Comparison of ENCODE assay signal across 34 cellular contexts in genomic region chr12:70110085-70110484, GRCh38.
"Had no signal": no experiment of that assay in that cellular context is flagged by ENCODE, and none has a peak within 500 bp of the region (broad histone marks: within the 10 kb centered on the region; RNA-seq: fewer than 3 reads in every experiment).

No MANE protein-coding gene starts in this region.

- H2AFZ ChIP-seq: PC-9 had no signal

- H3K36me3 ChIP-seq: adrenal gland, breast epithelium had no signal

- DNase-seq: activated B cell treated with CpG ODN at 0.5 μM for 24 hours; activated CD4-positive, alpha-beta memory T cell treated with anti-CD3 and anti-CD28 coated beads for 36 hours; activated CD4-positive, alpha-beta T cell treated with anti-CD3 and anti-CD28 coated beads for 4 hours; activated CD4-positive, alpha-beta T cell treated with anti-CD3 and anti-CD28 coated beads, Interleukin-2, amount 50 U/mL, for 1 hour; activated CD4-positive, CD25-positive, alpha-beta regulatory T cell treated with anti-CD3 and anti-CD28 coated beads, Interleukin-2, amount 50 U/mL, for 72 hours; activated CD8-positive, alpha-beta memory T cell treated with anti-CD3 and anti-CD28 coated beads, Interleukin-2, amount 50 U/mL, for 4 hours; activated gamma-delta T cell treated with Interleukin-2 at 50 U/mL for 16 hours; activated naive CD4-positive, alpha-beta T cell treated with anti-CD3 and anti-CD28 coated beads for 36 hours; activated T-cell treated with anti-CD3 and anti-CD28 coated beads for 4 hours; activated T-cell treated with anti-CD3 and anti-CD28 coated beads, Interleukin-2, amount 50 U/mL, for 4 hours; adrenal gland; body of pancreas; NCI-H1105; NCI-H1417 treated with DMSO at 0.1 percent for 48 hours; NCI-H187; NCI-H2029 treated with DMSO at 0.1 percent for 48 hours; NCI-H2107; NCI-H2171; NCI-H226; NCI-H446 treated with DMSO at 0.1 percent for 48 hours; NCI-H524; NCI-H69; PC-9; SW 1271; T-helper 1 cell; T-helper 2 cell; T-helper 9 cell had no signal

- ATAC-seq: activated naive CD4-positive, alpha-beta T cell treated with anti-CD3 and anti-CD28 coated beads, Interleukin-2, amount 50 U/mL, for 72 hours; activated T-cell treated with anti-CD3 and anti-CD28 coated beads, Interleukin-2, amount 50 U/mL, for 4 hours; body of pancreas; Right ventricle myocardium inferior had no signal

- FAIRE-seq: astrocyte, RCC 7860 had no signal

- H3K4me1 ChIP-seq: adrenal gland, body of pancreas, breast epithelium had no signal

- H3K4me2 ChIP-seq: PC-9 had no signal

- H3K27ac ChIP-seq: adrenal gland, body of pancreas, breast epithelium, PC-9, RWPE1, VCaP had no signal

- H3K4me3 ChIP-seq: adrenal gland, body of pancreas, breast epithelium, PC-9 had no signal

- H3K27me3 ChIP-seq: adrenal gland, body of pancreas, breast epithelium had no signal
